12 cellular contexts compared by ENCODE assay signal in genomic region chr7:99990417-99990816, GRCh38. TPM values are rescaled to one million over a fixed set of nuclear protein-coding genes. Genes with fewer than 3 reads are reported as not detected.
DNase-seq lines count a peak whose midpoint lies in the region; ATAC-seq and TF ChIP-seq lines count a peak whose summit lies in the region.
"Had no signal": no experiment of that assay in that cellular context is flagged by ENCODE, and none has a peak within 500 bp of the region (broad histone marks: within the 10 kb centered on the region; RNA-seq: fewer than 3 reads in every experiment).

No MANE protein-coding gene starts in this region.

- H3K4me1 ChIP-seq in DND-41 (ENCODE audit: insufficient read depth, low read length), result peaks cover 6% of the 10 kb centered on the region; the same call in 1 of the 2 replicates
- no peaks in the 10 kb centered on the region for H3K4me1 ChIP-seq in endocrine pancreas (ENCODE audit: control insufficient read depth, insufficient read depth, low read length)
- no peaks in the 10 kb centered on the region for H3K4me1 ChIP-seq in neuron (ENCODE audit: insufficient read depth, low read length)
- H3K4me1 ChIP-seq: SJCRH30 had no signal

- no peak overlapping the region for H3K4me3 ChIP-seq in DND-41 (ENCODE audit: low read depth in 1 of 2, low read length in 2 of 2)
- no peak overlapping the region for H3K4me3 ChIP-seq in endocrine pancreas (ENCODE audit: control insufficient read depth, insufficient read depth, low read length)
- peak overlapping the region; percentile 33 for H3K4me3 ChIP-seq in neuron (ENCODE audit: low read length)
- H3K4me3 ChIP-seq in MG63, result no peak overlapping the region
- H3K4me3 ChIP-seq: SJCRH30 had no signal

- peak; percentile 20; the same call in 1 of the 3 replicates for ATAC-seq in DND-41 (ENCODE audit: insufficient read depth, low read depth)
- no peak for ATAC-seq in GM21619 (IDR thresholded peaks at IDR 0.05; ENCODE audit: unreplicated experiment)

- no peaks in the 10 kb centered on the region for H3K27me3 ChIP-seq in DND-41 (ENCODE audit: insufficient read depth, low read length, poor library complexity)
- no peaks in the 10 kb centered on the region for H3K27me3 ChIP-seq in endocrine pancreas (ENCODE audit: control insufficient read depth, insufficient read depth, low read length)
- peaks cover 5% of the 10 kb centered on the region for H3K27me3 ChIP-seq in neuron (ENCODE audit: insufficient read depth, low read length)
- no peaks in the 10 kb centered on the region for H3K27me3 ChIP-seq in MG63

- peak overlapping the region; percentile 48 for H3K4me2 ChIP-seq in DND-41 (ENCODE audit: insufficient read depth, low read length)

- H4K20me1 ChIP-seq in DND-41 (ENCODE audit: insufficient read depth, low read length), result no peaks in the 10 kb centered on the region

- H3K9ac ChIP-seq in DND-41 (ENCODE audit: low read depth, low read length) (no peak overlapping the region), endocrine pancreas (ENCODE audit: control insufficient read depth, insufficient read depth, low read length) (peak overlapping the region; percentile 1)

- H3K36me3 ChIP-seq in DND-41 (ENCODE audit: insufficient read depth, low read length) (no peaks in the 10 kb centered on the region), endocrine pancreas (ENCODE audit: control insufficient read depth, insufficient read depth, low read length) (no peaks in the 10 kb centered on the region), neuron (ENCODE audit: insufficient read depth, low read length) (no peaks in the 10 kb centered on the region), MG63 (no peaks in the 10 kb centered on the region)
- H3K36me3 ChIP-seq: SJCRH30 had no signal

- in situ Hi-C loops in GM13977 (cut with MboI; ENCODE audit: low pct_unique_long_range_greater_than_20kb, low sequenced_read_pairs, unreplicated experiment), result loop anchor here (10.0 kb wide), 1 partner anchor 84 kb away; no protein-coding TSS in a partner anchor

- DNase-seq in DND-41, result no peak
- peak; percentile 7 for DNase-seq in NCI-H1105 (lab: John Stamatoyannopoulos, UW)
- DNase-seq in MG63, result no peak
- DNase-seq in HUDEP-2 (lab: John Stamatoyannopoulos, UW; ENCODE audit: unreplicated experiment in 76 of 76), result no peak
- no peak for DNase-seq in GM13977 (ENCODE audit: low spot score)

- H2AFZ ChIP-seq in DND-41 (ENCODE audit: low read depth, low read length) (0 out of 2 replicates have a peak overlapping the region, but pooled peaks have one; percentile 15), neuron (ENCODE audit: low read depth, low read length) (peak overlapping the region; percentile 2)

- H3K79me2 ChIP-seq in DND-41 (ENCODE audit: insufficient read depth, low read length), result no peaks in the 10 kb centered on the region

- TF ChIP-seq CTCF in DND-41 (IDR thresholded peaks at IDR 0.05; ENCODE audit: borderline replicate concordance, extremely low read depth, low read length, poor library complexity, severe bottlenecking), result no peak
- no peak for TF ChIP-seq CTCF in GM13977 (IDR thresholded peaks at IDR 0.05; ENCODE audit: extremely low read depth, insufficient read depth, missing control alignments)

- H3K9me3 ChIP-seq in DND-41 (ENCODE audit: insufficient read depth, low read length, severe bottlenecking) (no peaks in the 10 kb centered on the region), endocrine pancreas (ENCODE audit: control insufficient read depth, low read length) (no peaks in the 10 kb centered on the region), neuron (ENCODE audit: low read length) (no peaks in the 10 kb centered on the region), MG63 (no peaks in the 10 kb centered on the region)
- H3K9me3 ChIP-seq: Caco-2, SJCRH30 had no signal

- no peak overlapping the region for H3K27ac ChIP-seq in DND-41 (ENCODE audit: low read length)
- H3K27ac ChIP-seq: SJCRH30 had no signal

RNA-seq across cellular contexts. Expression of gene AZGP1, which starts 14.6 kb away (rescaled TPM):
- not detected in 2 replicates for total RNA-seq in MG63 (2014; rRNA removed; shearing (Covaris generic); ENCODE audit: low replicate concordance)
- total RNA-seq: activated CD8-positive, alpha-beta T cell treated with anti-CD3 and anti-CD28 coated beads for 36 hours; activated naive CD8-positive, alpha-beta T cell treated with anti-CD3 and anti-CD28 coated beads for 36 hours; Caco-2; SJCRH30 had no signal

RNA-seq across cellular contexts. Expression of gene ZKSCAN1, which starts 25.0 kb away (rescaled TPM):
- 8.6 and 14.5 TPM in 2 replicates for total RNA-seq in MG63 (2014; rRNA removed; shearing (Covaris generic); ENCODE audit: low replicate concordance)

RNA-seq across cellular contexts. Expression of gene ZSCAN21, which starts 59.2 kb away (rescaled TPM):
- total RNA-seq in MG63 (2014; rRNA removed; shearing (Covaris generic); ENCODE audit: low replicate concordance), result 3.6 and 6.3 TPM in 2 replicates
